In the genomic region with DNA sequence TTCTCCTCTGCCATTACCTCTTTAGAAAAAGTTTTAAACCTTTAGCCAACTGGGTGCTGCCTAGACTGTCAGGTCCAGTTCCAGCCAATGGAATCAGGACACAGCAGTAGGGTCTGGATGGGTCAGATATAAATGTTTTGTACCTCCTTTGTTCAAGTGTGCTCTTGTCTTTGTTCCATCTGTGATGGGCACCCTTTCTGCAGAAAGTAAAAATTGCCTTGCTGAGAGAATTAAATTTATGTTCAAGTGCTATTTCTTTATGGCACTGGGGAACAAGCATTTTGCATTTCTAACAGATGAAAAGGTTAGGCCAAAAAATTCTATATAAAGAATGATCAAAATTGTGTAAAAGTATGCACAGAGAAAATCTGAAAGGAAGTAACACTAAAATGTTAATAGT, we compare ENCODE assay signal across 33 cellular contexts. TPM values are rescaled to one million over a fixed set of nuclear protein-coding genes. Genes with fewer than 3 reads are reported as not detected.
"Had no signal": no experiment of that assay in that cellular context is flagged by ENCODE, and none has a peak within 500 bp of the region (broad histone marks: within the 10 kb centered on the region; RNA-seq: fewer than 3 reads in every experiment).

No MANE protein-coding gene starts in this region.

- DNase-seq: activated CD4-positive, alpha-beta memory T cell treated with anti-CD3 and anti-CD28 coated beads for 36 hours; activated CD4-positive, alpha-beta T cell treated with anti-CD3 and anti-CD28 coated beads for 36 hours; activated CD4-positive, alpha-beta T cell treated with anti-CD3 and anti-CD28 coated beads, Interleukin-2, amount 10 ng/mL, durations not matched to agents 24 days and 14 days; activated CD4-positive, CD25-positive, alpha-beta regulatory T cell; activated CD4-positive, CD25-positive, alpha-beta regulatory T cell treated with anti-CD3 and anti-CD28 coated beads, Interleukin-2, amount 50 U/mL, for 72 hours; activated CD8-positive, alpha-beta memory T cell treated with anti-CD3 and anti-CD28 coated beads, Interleukin-2, amount 10 ng/mL, durations not matched to agents 7 days and 5 days; activated CD8-positive, alpha-beta memory T cell treated with anti-CD3 and anti-CD28 coated beads, Interleukin-2, amount 50 U/mL, for 4 hours; activated CD8-positive, alpha-beta T cell treated with anti-CD3 and anti-CD28 coated beads, Interleukin-2, amount 10 ng/mL, durations not matched to agents 7 days and 5 days; activated gamma-delta T cell treated with Interleukin-2 at 50 U/mL for 16 hours; activated naive CD4-positive, alpha-beta T cell treated with anti-CD3 and anti-CD28 coated beads, Interleukin-2, amount 50 U/mL, for 16 hours; activated naive CD4-positive, alpha-beta T cell treated with Interleukin-2 at 50 U/mL for 16 hours; activated T-cell treated with anti-CD3 and anti-CD28 coated beads, Interleukin-2, amount 50 U/mL, for 1 hour; activated T-cell treated with anti-CD3 and anti-CD28 coated beads, Interleukin-2, amount 50 U/mL, for 72 hours; amniotic stem cell; anterior cingulate cortex; brain microvascular endothelial cell; dorsolateral prefrontal cortex; effector memory CD4-positive, alpha-beta T cell; erythroblast; foreskin keratinocyte; gastrocnemius medialis; glutamatergic neuron; heart left ventricle; T-helper 2 cell had no signal

- H3K27me3 ChIP-seq: brain microvascular endothelial cell, dorsolateral prefrontal cortex, esophagus muscularis mucosa, foreskin keratinocyte, gastrocnemius medialis, heart left ventricle had no signal

- H3K36me3 Mint-ChIP-seq: activated CD8-positive, alpha-beta memory T cell treated with anti-CD3 and anti-CD28 coated beads, Interleukin-2, amount 10 ng/mL, durations not matched to agents 7 days and 5 days had no signal

- H3K4me3 Mint-ChIP-seq: activated CD4-positive, alpha-beta memory T cell treated with anti-CD3 and anti-CD28 coated beads for 36 hours; activated CD4-positive, alpha-beta T cell treated with anti-CD3 and anti-CD28 coated beads for 36 hours; activated CD4-positive, alpha-beta T cell treated with anti-CD3 and anti-CD28 coated beads, Interleukin-2, amount 10 ng/mL, durations not matched to agents 24 days and 14 days; activated CD8-positive, alpha-beta memory T cell treated with anti-CD3 and anti-CD28 coated beads, Interleukin-2, amount 10 ng/mL, durations not matched to agents 7 days and 5 days; activated CD8-positive, alpha-beta T cell treated with anti-CD3 and anti-CD28 coated beads, Interleukin-2, amount 10 ng/mL, durations not matched to agents 7 days and 5 days; activated naive CD8-positive, alpha-beta T cell; activated T-cell treated with anti-CD3 and anti-CD28 coated beads, Interleukin-2, amount 50 U/mL, for 72 hours; central memory CD8-positive, alpha-beta T cell; dendritic cell treated with granulocyte-macrophage colony-stimulating factor and Interleukin-4, amounts not matched to agents 40 ng/mL and 50 ng/mL, for 4 days had no signal

- H3K4me1 ChIP-seq: esophagus muscularis mucosa, foreskin keratinocyte, heart left ventricle had no signal

- H3K36me3 ChIP-seq: brain microvascular endothelial cell, gastrocnemius medialis had no signal

- H3K4me3 ChIP-seq: coronary artery, dorsolateral prefrontal cortex, esophagus muscularis mucosa, gastrocnemius medialis, heart left ventricle had no signal

- H3K27ac ChIP-seq: brain microvascular endothelial cell, coronary artery, dorsolateral prefrontal cortex, esophagus muscularis mucosa, foreskin keratinocyte, gastrocnemius medialis, heart left ventricle had no signal

- H3K4me1 Mint-ChIP-seq: activated CD4-positive, alpha-beta T cell treated with anti-CD3 and anti-CD28 coated beads for 36 hours; activated CD4-positive, alpha-beta T cell treated with anti-CD3 and anti-CD28 coated beads, Interleukin-2, amount 10 ng/mL, durations not matched to agents 24 days and 14 days; activated CD8-positive, alpha-beta memory T cell treated with anti-CD3 and anti-CD28 coated beads, Interleukin-2, amount 10 ng/mL, durations not matched to agents 7 days and 5 days; central memory CD8-positive, alpha-beta T cell had no signal

- H3K9me3 ChIP-seq: esophagus muscularis mucosa, gastrocnemius medialis had no signal

- H3K27ac Mint-ChIP-seq: activated CD4-positive, alpha-beta memory T cell treated with anti-CD3 and anti-CD28 coated beads for 36 hours; activated CD4-positive, alpha-beta T cell treated with anti-CD3 and anti-CD28 coated beads for 36 hours; activated CD4-positive, alpha-beta T cell treated with anti-CD3 and anti-CD28 coated beads, Interleukin-2, amount 10 ng/mL, durations not matched to agents 24 days and 14 days; activated CD8-positive, alpha-beta memory T cell treated with anti-CD3 and anti-CD28 coated beads, Interleukin-2, amount 10 ng/mL, durations not matched to agents 7 days and 5 days; activated CD8-positive, alpha-beta T cell treated with anti-CD3 and anti-CD28 coated beads, Interleukin-2, amount 10 ng/mL, durations not matched to agents 7 days and 5 days; activated naive CD8-positive, alpha-beta T cell; activated T-cell treated with anti-CD3 and anti-CD28 coated beads, Interleukin-2, amount 50 U/mL, for 72 hours; dendritic cell treated with granulocyte-macrophage colony-stimulating factor and Interleukin-4, amounts not matched to agents 40 ng/mL and 50 ng/mL, for 4 days had no signal

- FAIRE-seq: astrocyte, bronchial epithelial cell had no signal

- H3K27me3 Mint-ChIP-seq: activated CD4-positive, alpha-beta memory T cell treated with anti-CD3 and anti-CD28 coated beads for 36 hours; activated CD4-positive, alpha-beta T cell treated with anti-CD3 and anti-CD28 coated beads for 36 hours; activated CD4-positive, alpha-beta T cell treated with anti-CD3 and anti-CD28 coated beads, Interleukin-2, amount 10 ng/mL, durations not matched to agents 24 days and 14 days; activated CD8-positive, alpha-beta memory T cell treated with anti-CD3 and anti-CD28 coated beads, Interleukin-2, amount 10 ng/mL, durations not matched to agents 7 days and 5 days; activated naive CD8-positive, alpha-beta T cell; central memory CD8-positive, alpha-beta T cell; dendritic cell treated with granulocyte-macrophage colony-stimulating factor and Interleukin-4, amounts not matched to agents 40 ng/mL and 50 ng/mL, for 4 days had no signal

- ATAC-seq: activated CD4-positive, alpha-beta T cell treated with anti-CD3 and anti-CD28 coated beads for 36 hours; activated CD8-positive, alpha-beta memory T cell treated with anti-CD3 and anti-CD28 coated beads, Interleukin-2, amount 10 ng/mL, durations not matched to agents 7 days and 5 days; activated CD8-positive, alpha-beta T cell treated with anti-CD3 and anti-CD28 coated beads, Interleukin-2, amount 10 ng/mL, durations not matched to agents 7 days and 5 days; activated T-cell treated with anti-CD3 and anti-CD28 coated beads, Interleukin-2, amount 50 U/mL, for 72 hours; foreskin keratinocyte; gastrocnemius medialis; heart left ventricle had no signal

RNA-seq across cellular contexts. Expression of a gene that starts 5.2 kb away (rescaled TPM):
- total RNA-seq: activated CD4-positive, alpha-beta memory T cell treated with anti-CD3 and anti-CD28 coated beads for 36 hours; activated CD4-positive, alpha-beta T cell treated with anti-CD3 and anti-CD28 coated beads for 36 hours; activated CD4-positive, alpha-beta T cell treated with anti-CD3 and anti-CD28 coated beads, Interleukin-2, amount 10 ng/mL, durations not matched to agents 24 days and 14 days; activated CD8-positive, alpha-beta memory T cell treated with anti-CD3 and anti-CD28 coated beads for 36 hours; activated CD8-positive, alpha-beta memory T cell treated with anti-CD3 and anti-CD28 coated beads, Interleukin-2, amount 10 ng/mL, durations not matched to agents 7 days and 5 days; activated CD8-positive, alpha-beta T cell treated with anti-CD3 and anti-CD28 coated beads, Interleukin-2, amount 10 ng/mL, durations not matched to agents 7 days and 5 days; activated T-cell treated with anti-CD3 and anti-CD28 coated beads, Interleukin-2, amount 50 U/mL, for 72 hours; astrocyte; bronchial epithelial cell; foreskin keratinocyte had no signal
- polyA plus RNA-seq: foreskin keratinocyte had no signal

RNA-seq across cellular contexts. Expression of a gene that starts 13.9 kb away (rescaled TPM):
- total RNA-seq: activated CD4-positive, alpha-beta memory T cell treated with anti-CD3 and anti-CD28 coated beads for 36 hours; activated CD4-positive, alpha-beta T cell treated with anti-CD3 and anti-CD28 coated beads for 36 hours; activated CD4-positive, alpha-beta T cell treated with anti-CD3 and anti-CD28 coated beads, Interleukin-2, amount 10 ng/mL, durations not matched to agents 24 days and 14 days; activated CD8-positive, alpha-beta memory T cell treated with anti-CD3 and anti-CD28 coated beads for 36 hours; activated CD8-positive, alpha-beta memory T cell treated with anti-CD3 and anti-CD28 coated beads, Interleukin-2, amount 10 ng/mL, durations not matched to agents 7 days and 5 days; activated CD8-positive, alpha-beta T cell treated with anti-CD3 and anti-CD28 coated beads, Interleukin-2, amount 10 ng/mL, durations not matched to agents 7 days and 5 days; activated T-cell treated with anti-CD3 and anti-CD28 coated beads, Interleukin-2, amount 50 U/mL, for 72 hours; astrocyte; bronchial epithelial cell; cerebellum; foreskin keratinocyte had no signal
- polyA plus RNA-seq: foreskin keratinocyte had no signal
